ENCODE assay signal across 9 cellular contexts in genomic region chr4:118740869-118741268, GRCh38. TPM values are rescaled to one million over a fixed set of nuclear protein-coding genes. Genes with fewer than 3 reads are reported as not detected.
A peak's percentile ranks its signal among the peaks of the same experiment; 100 is the strongest.
DNase-seq lines count a peak whose midpoint lies in the region; ATAC-seq and TF ChIP-seq lines count a peak whose summit lies in the region.
"Had no signal": no experiment of that assay in that cellular context is flagged by ENCODE, and none has a peak within 500 bp of the region (broad histone marks: within the 10 kb centered on the region; RNA-seq: fewer than 3 reads in every experiment).

No MANE protein-coding gene starts in this region.

- no peaks in the 10 kb centered on the region for H3K79me2 ChIP-seq in Loucy (ENCODE audit: insufficient read depth, low read length)

- H4K20me1 ChIP-seq in Loucy (ENCODE audit: insufficient read depth, low read length, poor library complexity, severe bottlenecking), result no peaks in the 10 kb centered on the region

- H3K27me3 Mint-ChIP-seq in CD4-positive, CD25-positive, alpha-beta regulatory T cell, result no peaks in the 10 kb centered on the region
- H3K27me3 Mint-ChIP-seq in naive B cell, result no peaks in the 10 kb centered on the region
- H3K27me3 Mint-ChIP-seq: central memory CD8-positive, alpha-beta T cell had no signal

- H3K27ac Mint-ChIP-seq in CD4-positive, CD25-positive, alpha-beta regulatory T cell, result no peak overlapping the region
- no peak overlapping the region for H3K27ac Mint-ChIP-seq in naive B cell

- peaks cover 0 to 6% (median 2%) of the 10 kb centered on the region in 4 donors for H3K4me1 Mint-ChIP-seq in CD4-positive, CD25-positive, alpha-beta regulatory T cell
- H3K4me1 Mint-ChIP-seq in naive B cell, result no peaks in the 10 kb centered on the region

- no peaks in the 10 kb centered on the region for H3K4me1 ChIP-seq in CD4-positive, CD25-positive, alpha-beta regulatory T cell (ENCODE audit: control insufficient read depth, insufficient read depth, low read length, poor library complexity, severe bottlenecking)
- H3K4me1 ChIP-seq in Loucy (ENCODE audit: insufficient read depth, low read length, poor library complexity, severe bottlenecking), result no peaks in the 10 kb centered on the region

- no peaks in the 10 kb centered on the region for H3K9me3 ChIP-seq in CD4-positive, CD25-positive, alpha-beta regulatory T cell (ENCODE audit: control insufficient read depth in 2 of 2, low read length in 2 of 2)
- no peaks in the 10 kb centered on the region for H3K9me3 ChIP-seq in Loucy (ENCODE audit: insufficient read depth, low read depth, low read length)

- peaks cover 45% of the 10 kb centered on the region for H3K36me3 Mint-ChIP-seq in CD4-positive, CD25-positive, alpha-beta regulatory T cell
- H3K36me3 Mint-ChIP-seq in naive B cell, result peaks cover 8 to 19% of the 10 kb centered on the region in 2 donors

- H3K4me3 ChIP-seq in CD4-positive, CD25-positive, alpha-beta regulatory T cell (ENCODE audit: low read depth, low read length), result no peak overlapping the region
- no peak overlapping the region for H3K4me3 ChIP-seq in Loucy (ENCODE audit: low read length, poor library complexity, severe bottlenecking)
- H3K4me3 ChIP-seq in cardiac fibroblast (replicated peaks in 1 of 2; ENCODE audit: low read depth in 2 of 2, low read length in 2 of 2), result no peak overlapping the region

- peak in 2 of 3 donors; percentile 5 to 17 for DNase-seq in CD4-positive, CD25-positive, alpha-beta regulatory T cell
- DNase-seq in cardiac fibroblast (ENCODE audit: low read depth in 2 of 2), result peak; percentile 47 to 54
- DNase-seq in naive B cell, result peak; percentile 6
- no peak for DNase-seq in KG1 (lab: John Stamatoyannopoulos, UW)
- no peak for DNase-seq in glomerular visceral epithelial cell (ENCODE audit: extremely low spot score)
- no peak for DNase-seq in NCI-H2081 treated with DMSO at 0.1 percent for 48 hours (lab: John Stamatoyannopoulos, UW)

- H3K27ac ChIP-seq in CD4-positive, CD25-positive, alpha-beta regulatory T cell (ENCODE audit: insufficient read depth, low read length, poor library complexity, severe bottlenecking), result no peak overlapping the region

- H3K4me3 Mint-ChIP-seq in CD4-positive, CD25-positive, alpha-beta regulatory T cell, result no peak overlapping the region
- no peak overlapping the region for H3K4me3 Mint-ChIP-seq in naive B cell
- H3K4me3 Mint-ChIP-seq: central memory CD8-positive, alpha-beta T cell had no signal

- H3K36me3 ChIP-seq in CD4-positive, CD25-positive, alpha-beta regulatory T cell (ENCODE audit: control insufficient read depth, insufficient read depth, low read length), result peaks cover 37% of the 10 kb centered on the region
- H3K36me3 ChIP-seq in Loucy (ENCODE audit: insufficient read depth, low read length), result peaks cover 55% of the 10 kb centered on the region

- no peak overlapping the region for H3K4me2 ChIP-seq in Loucy (ENCODE audit: low read depth, low read length, poor library complexity, severe bottlenecking)

- no peak for ATAC-seq in CD4-positive, CD25-positive, alpha-beta regulatory T cell (ENCODE audit: low read depth in 2 of 2)
- ATAC-seq in naive B cell (ENCODE audit: low read depth in 2 of 2), result no peak
- ATAC-seq in GM18867 (IDR thresholded peaks at IDR 0.05; ENCODE audit: unreplicated experiment), result no peak

- H3K9me2 ChIP-seq in Loucy (replicated peaks; ENCODE audit: low read depth, low read length), result no peaks in the 10 kb centered on the region

- no peaks in the 10 kb centered on the region for H3F3A ChIP-seq in Loucy (ENCODE audit: low read depth)

- peak; percentile 53 for TF ChIP-seq CTCF in Loucy (conservative IDR thresholded peaks at IDR 0.05; ENCODE audit: low read length)
- no peak for TF ChIP-seq CTCF in cardiac fibroblast (IDR thresholded peaks at IDR 0.05; ENCODE audit: low read depth, low read length)

- no peak overlapping the region for H2AFZ ChIP-seq in Loucy (ENCODE audit: low read length)

- no peak overlapping the region for H3K9ac ChIP-seq in Loucy (ENCODE audit: low read depth, low read length, poor library complexity, severe bottlenecking)

- H3K27me3 ChIP-seq in CD4-positive, CD25-positive, alpha-beta regulatory T cell (ENCODE audit: control insufficient read depth, insufficient read depth, low read length), result no peaks in the 10 kb centered on the region
- H3K27me3 ChIP-seq in Loucy (ENCODE audit: insufficient read depth, low read length, poor library complexity, severe bottlenecking), result no peaks in the 10 kb centered on the region

- H3K9me3 Mint-ChIP-seq in CD4-positive, CD25-positive, alpha-beta regulatory T cell, result no peaks in the 10 kb centered on the region
- H3K9me3 Mint-ChIP-seq in naive B cell, result no peaks in the 10 kb centered on the region
- H3K9me3 Mint-ChIP-seq: central memory CD8-positive, alpha-beta T cell had no signal

RNA-seq across cellular contexts. Expression of gene METTL14, which starts 55.7 kb away (rescaled TPM):
- 52.3 TPM for total RNA-seq in CD4-positive, CD25-positive, alpha-beta regulatory T cell
- 10 to 100 TPM; 36.4 to 46.9 (median 40.1) TPM for polyA plus RNA-seq in CD4-positive, CD25-positive, alpha-beta regulatory T cell
- 10 to 100 TPM; 17.4 to 47.1 (median 35.5) TPM for polyA plus RNA-seq in naive B cell (ENCODE audit: low read depth in 6 of 6)

Comparison
In these comparisons a context has a peak if more than half of its experiments do, and no peak if none do; other contexts are left out.
1. DNase-seq: peak in CD4-positive, CD25-positive, alpha-beta regulatory T cell (2 of 3), cardiac fibroblast (2 of 2) and naive B cell (single experiment); none in KG1 (single experiment), glomerular visceral epithelial cell (single experiment) and NCI-H2081 treated with DMSO at 0.1 percent for 48 hours (single experiment).